17 cellular contexts compared by ENCODE assay signal in the genomic region with DNA sequence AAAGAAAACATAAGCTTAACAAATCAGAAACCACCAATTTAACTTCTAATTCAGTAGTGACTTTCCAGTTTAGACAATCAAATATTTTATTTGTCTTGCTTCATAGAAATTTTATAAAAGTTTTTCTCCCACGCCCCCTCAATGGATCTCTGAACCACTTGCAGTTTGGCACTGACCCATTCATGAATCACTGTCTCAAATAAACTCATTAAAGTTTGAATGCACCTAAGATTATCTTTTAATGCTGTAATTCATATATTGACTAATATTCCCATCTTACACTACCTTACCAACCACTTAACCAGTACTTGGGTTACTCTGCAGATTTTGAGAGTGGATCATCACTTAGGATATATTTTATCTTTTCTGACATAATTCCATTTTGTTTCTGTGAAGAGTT.
DNase-seq lines count a peak whose midpoint lies in the region; FAIRE-seq and TF ChIP-seq lines count a peak whose summit lies in the region.
"Had no signal": no experiment of that assay in that cellular context is flagged by ENCODE, and none has a peak within 500 bp of the region (broad histone marks: within the 10 kb centered on the region; RNA-seq: fewer than 3 reads in every experiment).

No MANE protein-coding gene starts in this region.

- DNase-seq in MCF 10A (ENCODE audit: unreplicated experiment) = peak; percentile 16
- DNase-seq in mammary epithelial cell = no peak
- peak; percentile 21 for DNase-seq in astrocyte (ENCODE audit: low read depth)
- DNase-seq in myocyte (ENCODE audit: low read depth) = peak; percentile 22
- no peak for DNase-seq in spleen
- DNase-seq in stimulated activated CD4-positive, alpha-beta T cell treated with anti-CD3 and anti-CD28 coated beads, Interleukin-4, amount 100 ng/mL, for 24 hours = no peak
- no peak for DNase-seq in NK-92 (lab: John Stamatoyannopoulos, UW; ENCODE audit: unreplicated experiment)
- DNase-seq: Caco-2; CD8-positive, alpha-beta memory T cell; GOT3; H9 had no signal

- no peaks in the 10 kb centered on the region for H3K27me3 ChIP-seq in mammary epithelial cell (ENCODE audit: insufficient read depth, low read length)
- H3K27me3 ChIP-seq in astrocyte (ENCODE audit: insufficient read depth, low read length) = no peaks in the 10 kb centered on the region
- H3K27me3 ChIP-seq in spleen (replicated peaks in 1 of 7) = no peaks in the 10 kb centered on the region
- H3K27me3 ChIP-seq: BLaER1 had no signal

- TF ChIP-seq POLR2A in spleen (IDR thresholded peaks at IDR 0.05) = no peak

- CTCF ChIA-PET in MCF 10A (lab: Yijun Ruan, JAX) (interaction anchor here (0.7 kb wide), 1 partner anchor 57 kb away, joined by 4 read pairs; no protein-coding TSS in a partner anchor), mammary epithelial cell (lab: Charles Lee; ENCODE audit: low non-redundant PET) (no interaction called here)

- no peak overlapping the region for H3K9ac ChIP-seq in mammary epithelial cell (ENCODE audit: insufficient read depth, low read length)
- no peak overlapping the region for H3K9ac ChIP-seq in astrocyte (ENCODE audit: low read length)
- H3K9ac ChIP-seq: BLaER1 had no signal

- H3K36me3 Mint-ChIP-seq in MCF 10A (ENCODE audit: insufficient read depth, unreplicated experiment) = no peaks in the 10 kb centered on the region
- no peaks in the 10 kb centered on the region for H3K36me3 Mint-ChIP-seq in astrocyte (ENCODE audit: low read depth, unreplicated experiment)
- H3K36me3 Mint-ChIP-seq: CD8-positive, alpha-beta memory T cell had no signal

- H3K4me3 Mint-ChIP-seq in MCF 10A (ENCODE audit: unreplicated experiment) = no peak overlapping the region
- no peak overlapping the region for H3K4me3 Mint-ChIP-seq in astrocyte (ENCODE audit: unreplicated experiment)
- H3K4me3 Mint-ChIP-seq: CD8-positive, alpha-beta memory T cell; H9 had no signal

- H3K4me2 ChIP-seq in mammary epithelial cell (ENCODE audit: insufficient read depth, low read depth, low read length) (no peak overlapping the region), astrocyte (ENCODE audit: low read length) (no peak overlapping the region)
- H3K4me2 ChIP-seq: BLaER1 had no signal

- intact Hi-C loops in MCF 10A (cut with micrococcal nuclease) = no loop called here
- intact Hi-C loops in mammary epithelial cell (cut with micrococcal nuclease) = no loop called here
- intact Hi-C loops in spleen (cut with DNase I; ENCODE audit: low total_unique reads) = no loop called here

- WGBS in mammary epithelial cell (ENCODE audit: low coverage, missing lambda C conversion rate) = 38% methylated on average over 1 of the region's 1 CpG
- WGBS in spleen, 5 donors = 51 to 72% (median 70%) methylated on average over 1 of the region's 1 CpG

- H3K79me2 ChIP-seq in mammary epithelial cell (ENCODE audit: insufficient read depth, low read length) = no peaks in the 10 kb centered on the region
- H3K79me2 ChIP-seq in astrocyte (ENCODE audit: insufficient read depth, low read length) = no peaks in the 10 kb centered on the region

- H3K4me1 Mint-ChIP-seq in MCF 10A (ENCODE audit: insufficient read depth, unreplicated experiment) = no peaks in the 10 kb centered on the region
- H3K4me1 Mint-ChIP-seq in astrocyte (ENCODE audit: low read depth, unreplicated experiment) = no peaks in the 10 kb centered on the region
- H3K4me1 Mint-ChIP-seq: CD8-positive, alpha-beta memory T cell had no signal

- H3K27ac ChIP-seq in mammary epithelial cell (ENCODE audit: insufficient read depth, low read depth, low read length) (no peak overlapping the region), astrocyte (ENCODE audit: low read depth, low read length) (no peak overlapping the region), spleen (no peak overlapping the region)
- H3K27ac ChIP-seq: 22Rv1, BLaER1 had no signal

- H3K4me3 ChIP-seq in mammary epithelial cell (replicated peaks in 1 of 3; ENCODE audit: insufficient read depth in 1 of 3, low read depth in 2 of 3, low read length in 3 of 3) = no peak overlapping the region
- H3K4me3 ChIP-seq in astrocyte (ENCODE audit: insufficient read depth, low read depth, low read length) = no peak overlapping the region
- no peak overlapping the region for H3K4me3 ChIP-seq in spleen
- H3K4me3 ChIP-seq: BLaER1, GM12878 had no signal

- H3K9me3 ChIP-seq in mammary epithelial cell (replicated peaks; ENCODE audit: insufficient read depth, low read length) = no peaks in the 10 kb centered on the region
- H3K9me3 ChIP-seq in astrocyte (ENCODE audit: insufficient read depth, low read depth, low read length) = no peaks in the 10 kb centered on the region
- H3K9me3 ChIP-seq in spleen = peaks cover 0 to 7% (median 0%) of the 10 kb centered on the region in 8 donors
- H3K9me3 ChIP-seq: BLaER1, Caco-2 had no signal

- H3K36me3 ChIP-seq in mammary epithelial cell (ENCODE audit: insufficient read depth, low read length) (no peaks in the 10 kb centered on the region), astrocyte (ENCODE audit: insufficient read depth, low read length) (no peaks in the 10 kb centered on the region), spleen (no peaks in the 10 kb centered on the region)
- H3K36me3 ChIP-seq: BLaER1 had no signal

- H2AFZ ChIP-seq in mammary epithelial cell (ENCODE audit: low read depth, low read length) (no peak overlapping the region), astrocyte (ENCODE audit: low read depth, low read length) (no peak overlapping the region)

- H3K4me1 ChIP-seq in mammary epithelial cell (ENCODE audit: insufficient read depth, low read length) (no peaks in the 10 kb centered on the region), astrocyte (ENCODE audit: insufficient read depth, low read length) (no peaks in the 10 kb centered on the region), spleen (no peaks in the 10 kb centered on the region)
- H3K4me1 ChIP-seq: BLaER1, Caco-2 had no signal

- POLR2A ChIA-PET in MCF 10A (lab: Yijun Ruan, JAX) = interaction anchor here (0.7 kb wide), 1 partner anchor 13 kb away, joined by 3 read pairs; no protein-coding TSS in a partner anchor

- in situ Hi-C loops in mammary epithelial cell (cut with MboI; ENCODE audit: low sequenced_read_pairs in 2 of 2) = no loop called here

- FAIRE-seq in astrocyte (lab: Jason Lieb, UNC) = no peak
- FAIRE-seq: GM12878, GM18507, HepG2, HTR-8/SVneo had no signal

- BruUV-seq in MCF 10A (replicated peaks; lab: Mats Ljungman, UMichigan) (no TSS peak), mammary epithelial cell (replicated peaks; lab: Mats Ljungman, UMichigan) (no TSS peak)

- H3K9me3 Mint-ChIP-seq in MCF 10A (ENCODE audit: unreplicated experiment) (no peaks in the 10 kb centered on the region), astrocyte (ENCODE audit: unreplicated experiment) (peaks cover 3% of the 10 kb centered on the region)

- H3K27ac Mint-ChIP-seq in MCF 10A (ENCODE audit: low read depth, unreplicated experiment) (no peak overlapping the region), astrocyte (ENCODE audit: unreplicated experiment) (no peak overlapping the region)
- H3K27ac Mint-ChIP-seq: CD8-positive, alpha-beta memory T cell; H9 had no signal

- TF ChIP-seq CTCF in MCF 10A (IDR thresholded peaks at IDR 0.05; ENCODE audit: unreplicated experiment) = no peak
- TF ChIP-seq CTCF in mammary epithelial cell (conservative IDR thresholded peaks at IDR 0.05 in 1 of 2, IDR thresholded peaks at IDR 0.05 in 1 of 2; ENCODE audit: extremely low read depth in 1 of 2, insufficient read depth in 1 of 2, low read depth in 1 of 2, low read length in 2 of 2) = no peak
- no peak for TF ChIP-seq CTCF in astrocyte (IDR thresholded peaks at IDR 0.05; ENCODE audit: insufficient read depth, low read depth, low read length)
- no peak for TF ChIP-seq CTCF in spleen (IDR thresholded peaks at IDR 0.05 in 8 of 11, conservative IDR thresholded peaks at IDR 0.05 in 3 of 11)

- dilution Hi-C loops in mammary epithelial cell (cut with HindIII; ENCODE audit: low sequenced_read_pairs) = no loop called here

- H4K20me1 ChIP-seq in mammary epithelial cell (ENCODE audit: insufficient read depth, low read length) (no peaks in the 10 kb centered on the region), astrocyte (ENCODE audit: insufficient read depth, low read length) (no peaks in the 10 kb centered on the region)
- H4K20me1 ChIP-seq: BLaER1 had no signal

- H3K27me3 Mint-ChIP-seq in MCF 10A (ENCODE audit: insufficient read depth, unreplicated experiment) (no peaks in the 10 kb centered on the region), astrocyte (ENCODE audit: low read depth, unreplicated experiment) (no peaks in the 10 kb centered on the region)
- H3K27me3 Mint-ChIP-seq: CD8-positive, alpha-beta memory T cell had no signal

Comparison
In these comparisons a context has a peak if more than half of its experiments do, and no peak if none do; other contexts are left out.
1. DNase-seq: peak in MCF 10A (single experiment), astrocyte (single experiment) and myocyte (single experiment); none in mammary epithelial cell (single experiment), spleen (single experiment), stimulated activated CD4-positive, alpha-beta T cell treated with anti-CD3 and anti-CD28 coated beads, Interleukin-4, amount 100 ng/mL, for 24 hours (single experiment) and NK-92 (single experiment).